18 cellular contexts compared by ENCODE assay signal in the genomic region with DNA sequence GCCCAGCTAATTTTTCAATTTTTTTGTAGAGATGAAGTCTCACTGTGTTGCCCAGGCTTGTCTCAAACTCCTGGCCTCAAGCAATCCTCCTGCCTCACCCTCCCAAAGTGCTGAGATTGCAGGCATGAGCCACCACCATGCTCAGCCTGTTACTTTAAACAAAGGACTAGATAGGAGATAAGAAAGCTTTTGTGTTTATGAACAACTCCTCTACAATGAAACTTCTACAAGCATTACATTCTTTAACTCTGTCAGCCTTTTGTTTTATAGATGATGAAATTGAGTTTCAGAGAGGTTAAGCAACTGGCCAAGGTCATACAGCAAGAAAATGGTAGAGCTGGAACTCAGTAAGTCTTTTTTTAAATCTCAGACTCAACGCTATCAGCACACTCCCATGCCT. TPM values are rescaled to one million over a fixed set of nuclear protein-coding genes. Genes with fewer than 3 reads are reported as not detected.
DNase-seq lines count a peak whose midpoint lies in the region; ATAC-seq, FAIRE-seq and TF ChIP-seq lines count a peak whose summit lies in the region.
"Had no signal": no experiment of that assay in that cellular context is flagged by ENCODE, and none has a peak within 500 bp of the region (broad histone marks: within the 10 kb centered on the region; RNA-seq: fewer than 3 reads in every experiment).

No MANE protein-coding gene starts in this region.

- H3K36me3 ChIP-seq in breast epithelium, result no peaks in the 10 kb centered on the region
- no peaks in the 10 kb centered on the region for H3K36me3 ChIP-seq in bronchial epithelial cell (ENCODE audit: control insufficient read depth, insufficient read depth, low read length)
- no peaks in the 10 kb centered on the region for H3K36me3 ChIP-seq in keratinocyte (ENCODE audit: control insufficient read depth in 2 of 2, extremely low read depth in 1 of 2, insufficient read depth in 2 of 2, low read length in 2 of 2)

- no peaks in the 10 kb centered on the region for H3K27me3 Mint-ChIP-seq in MCF 10A (ENCODE audit: insufficient read depth, unreplicated experiment)
- H3K27me3 Mint-ChIP-seq in stimulated activated memory B cell treated with anti-CD40 and anti-IgM and Interleukin-4, amounts not matched to agents 10 μg/mL and 1 μg/mL and 100 μg/mL, for 72 hours, result no peaks in the 10 kb centered on the region

- H3K9me1 ChIP-seq in keratinocyte (ENCODE audit: control insufficient read depth, extremely low read depth, insufficient read depth, low read length), result no peaks in the 10 kb centered on the region

- H3K27ac Mint-ChIP-seq in MCF 10A (ENCODE audit: low read depth, unreplicated experiment), result peak overlapping the region; percentile 42
- peak overlapping the region; percentile 61 for H3K27ac Mint-ChIP-seq in stimulated activated memory B cell treated with anti-CD40 and anti-IgM and Interleukin-4, amounts not matched to agents 10 μg/mL and 1 μg/mL and 100 μg/mL, for 72 hours

- H3K9me3 Mint-ChIP-seq in MCF 10A (ENCODE audit: unreplicated experiment), result no peaks in the 10 kb centered on the region
- H3K9me3 Mint-ChIP-seq in stimulated activated memory B cell treated with anti-CD40 and anti-IgM and Interleukin-4, amounts not matched to agents 10 μg/mL and 1 μg/mL and 100 μg/mL, for 72 hours, result no peaks in the 10 kb centered on the region
- H3K9me3 Mint-ChIP-seq: HFFc6 had no signal

- H3K36me3 Mint-ChIP-seq in MCF 10A (ENCODE audit: insufficient read depth, unreplicated experiment), result no peaks in the 10 kb centered on the region
- no peaks in the 10 kb centered on the region for H3K36me3 Mint-ChIP-seq in stimulated activated memory B cell treated with anti-CD40 and anti-IgM and Interleukin-4, amounts not matched to agents 10 μg/mL and 1 μg/mL and 100 μg/mL, for 72 hours

- ATAC-seq in stimulated activated memory B cell treated with anti-CD40 and anti-IgM and Interleukin-4, amounts not matched to agents 10 μg/mL and 1 μg/mL and 100 μg/mL, for 72 hours, result no peak

- H3K9ac ChIP-seq in keratinocyte (ENCODE audit: control insufficient read depth, extremely low read depth, insufficient read depth, low read length), result no peak overlapping the region

- dilution Hi-C loops in keratinocyte (cut with MboI; ENCODE audit: extremely low pct_ligation_motif_present, low sequenced_read_pairs), result no loop called here

- peaks cover 2% of the 10 kb centered on the region for H3K4me1 Mint-ChIP-seq in MCF 10A (ENCODE audit: insufficient read depth, unreplicated experiment)
- H3K4me1 Mint-ChIP-seq in stimulated activated memory B cell treated with anti-CD40 and anti-IgM and Interleukin-4, amounts not matched to agents 10 μg/mL and 1 μg/mL and 100 μg/mL, for 72 hours, result peaks cover 41% of the 10 kb centered on the region

- TF ChIP-seq POLR2A in breast epithelium (IDR thresholded peaks at IDR 0.05), result no peak

- H3K4me3 ChIP-seq in breast epithelium (no peak overlapping the region), bronchial epithelial cell (ENCODE audit: low read depth, low read length) (no peak overlapping the region), keratinocyte (ENCODE audit: control insufficient read depth in 2 of 3, extremely low read depth in 1 of 3, insufficient read depth in 2 of 3, low read depth in 1 of 3, low read length in 3 of 3) (no peak overlapping the region)

- H3K4me2 ChIP-seq in keratinocyte (ENCODE audit: control insufficient read depth, extremely low read depth, insufficient read depth, low read depth, low read length), result peak overlapping the region; percentile 4

- CTCF ChIA-PET in MCF 10A (lab: Yijun Ruan, JAX), result no interaction called here

- POLR2A ChIA-PET in MCF 10A (lab: Yijun Ruan, JAX), result interaction anchor here (0.6 to 1.3 kb wide), 3 partner anchors 30 to 840 kb away, joined by 3 to 5 read pairs (median 3); no protein-coding TSS in a partner anchor

- TF ChIP-seq CTCF in MCF 10A (IDR thresholded peaks at IDR 0.05; ENCODE audit: unreplicated experiment) (no peak), breast epithelium (IDR thresholded peaks at IDR 0.05) (no peak), bronchial epithelial cell (IDR thresholded peaks at IDR 0.05; ENCODE audit: insufficient read depth, low read length, severe bottlenecking) (no peak), keratinocyte (optimal IDR thresholded peaks at IDR 0.05 in 1 of 3, IDR thresholded peaks at IDR 0.05 in 1 of 3, conservative IDR thresholded peaks at IDR 0.05 in 1 of 3; ENCODE audit: extremely low read depth in 1 of 3, insufficient read depth in 2 of 3, low read length in 3 of 3) (no peak)

- H3K27ac ChIP-seq in breast epithelium, result no peak overlapping the region
- peak overlapping the region; percentile 69 for H3K27ac ChIP-seq in keratinocyte (ENCODE audit: control insufficient read depth, insufficient read depth, low read length)
- H3K27ac ChIP-seq: C4-2B had no signal

- intact Hi-C loops in MCF 10A (cut with micrococcal nuclease), result no loop called here
- intact Hi-C loops in breast epithelium (cut with DNase I; ENCODE audit: low total_unique reads), result no loop called here

- no peaks in the 10 kb centered on the region for H3K79me2 ChIP-seq in keratinocyte (ENCODE audit: control insufficient read depth, insufficient read depth, low read length)

- no peaks in the 10 kb centered on the region for H3K27me3 ChIP-seq in breast epithelium
- no peaks in the 10 kb centered on the region for H3K27me3 ChIP-seq in bronchial epithelial cell (ENCODE audit: control insufficient read depth, insufficient read depth, low read length)
- no peaks in the 10 kb centered on the region for H3K27me3 ChIP-seq in keratinocyte (ENCODE audit: control insufficient read depth, extremely low read depth, insufficient read depth, low read length)

- no peaks in the 10 kb centered on the region for H3K4me1 ChIP-seq in breast epithelium
- H3K4me1 ChIP-seq in keratinocyte (ENCODE audit: control insufficient read depth, extremely low read depth, insufficient read depth, low read length), result peaks cover 24% of the 10 kb centered on the region

- DNase-seq in MCF 10A (ENCODE audit: unreplicated experiment) (no peak), breast epithelium (ENCODE audit: low spot score in 2 of 2) (no peak), bronchial epithelial cell (ENCODE audit: low read depth) (peak; percentile 69), keratinocyte (ENCODE audit: low read depth, low spot score) (no peak), GM19240 (ENCODE audit: insufficient read length, low spot score) (no peak), NAMALWA (ENCODE audit: low spot score) (no peak)
- DNase-seq: GF-D8; HFFc6; Kasumi-1; NCI-H187 treated with DMSO at 0.1 percent for 48 hours; NCI-H446; NCI-H69; NK-92 treated with Interleukin-12 subunit alpha and Interleukin-12 subunit beta, amount 100 ng/mL, for 24 hours; SHP77 had no signal

- no peaks in the 10 kb centered on the region for H3K9me3 ChIP-seq in breast epithelium
- H3K9me3 ChIP-seq in keratinocyte (ENCODE audit: control insufficient read depth, low read depth, low read length), result no peaks in the 10 kb centered on the region

- H4K20me1 ChIP-seq in keratinocyte (ENCODE audit: control insufficient read depth, extremely low read depth, insufficient read depth, low read length), result no peaks in the 10 kb centered on the region

- no peak overlapping the region for H3K4me3 Mint-ChIP-seq in MCF 10A (ENCODE audit: unreplicated experiment)
- no peak overlapping the region for H3K4me3 Mint-ChIP-seq in stimulated activated memory B cell treated with anti-CD40 and anti-IgM and Interleukin-4, amounts not matched to agents 10 μg/mL and 1 μg/mL and 100 μg/mL, for 72 hours
- H3K4me3 Mint-ChIP-seq: HFFc6 had no signal

- no TSS peak for BruUV-seq in MCF 10A (replicated peaks; lab: Mats Ljungman, UMichigan)

- no peak overlapping the region for H2AFZ ChIP-seq in keratinocyte (ENCODE audit: control insufficient read depth, low read length)

- FAIRE-seq in bronchial epithelial cell (lab: Jason Lieb, UNC) (no peak), keratinocyte (lab: Jason Lieb, UNC) (peak; percentile 74)
- FAIRE-seq: H54 had no signal

RNA-seq across cellular contexts. Expression of a gene that starts 22.7 kb away (rescaled TPM):
- total RNA-seq in MCF 10A (2022) (0.16 and 0.37 TPM in 2 replicates), breast epithelium (1 to 10 TPM in 1 of 3 donors, under 1 TPM in 2; under 0.01 to 1.8 (median 0.29) TPM), bronchial epithelial cell (0.26 TPM in 1 of 2 replicates, not detected in the other)
- polyA plus RNA-seq in keratinocyte, result 0.01 to 0.19 TPM (median 0.07 TPM) in 3 replicates
- not detected for polyA plus RNA-seq in keratinocyte (2011; ENCODE audit: low read depth)
- 0.07 TPM in 1 of 2 replicates, not detected in the other for polyA plus RNA-seq in keratinocyte (2011; cell fraction: cytosol; rRNA removed)
- polyA plus RNA-seq in keratinocyte (2011; cell fraction: nucleus; rRNA removed), result 0.05 and 0.12 TPM in 2 replicates
- polyA plus RNA-seq in keratinocyte (2012; ENCODE audit: low replicate concordance), result 0.05 TPM in 1 of 2 replicates, not detected in the other
- polyA minus RNA-seq in keratinocyte, result 0.64 TPM in 1 of 3 replicates, not detected in the others
- not detected for polyA minus RNA-seq in keratinocyte (2011; cell fraction: cytosol; rRNA and poly(A)+ RNA removed)
- 0.23 TPM in 1 of 2 replicates, not detected in the other for polyA minus RNA-seq in keratinocyte (2011; cell fraction: nucleus; rRNA and poly(A)+ RNA removed)
- total RNA-seq: OCI-LY7 had no signal
